26 cellular contexts compared by ENCODE assay signal in the genomic region with DNA sequence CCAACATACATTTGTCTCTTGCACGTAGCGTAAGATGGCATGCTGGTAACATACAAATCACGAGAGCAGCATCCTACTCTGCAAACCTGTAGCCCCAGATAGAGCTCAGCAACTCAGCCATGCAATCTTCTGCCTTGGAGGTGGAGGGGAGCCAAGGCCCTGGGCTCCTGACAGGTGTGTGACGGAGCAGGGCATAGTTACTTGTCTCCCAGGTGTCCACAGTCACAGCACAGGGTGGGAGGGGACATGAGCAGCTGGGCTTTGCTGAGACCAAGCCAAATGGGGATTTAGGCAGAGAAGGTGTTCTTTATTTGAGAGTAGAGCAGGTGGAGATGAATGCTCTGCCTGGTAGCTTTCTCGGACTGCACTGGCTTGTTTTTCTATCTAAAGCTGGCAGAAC.
A peak's percentile ranks its signal among the peaks of the same experiment; 100 is the strongest.
DNase-seq lines count a peak whose midpoint lies in the region; ATAC-seq and TF ChIP-seq lines count a peak whose summit lies in the region.
"Had no signal": no experiment of that assay in that cellular context is flagged by ENCODE, and none has a peak within 500 bp of the region (broad histone marks: within the 10 kb centered on the region; RNA-seq: fewer than 3 reads in every experiment).

No MANE protein-coding gene starts in this region.

- H3K4me1 ChIP-seq in thyroid gland, result no peaks in the 10 kb centered on the region
- no peaks in the 10 kb centered on the region for H3K4me1 ChIP-seq in effector memory CD4-positive, alpha-beta T cell (ENCODE audit: control insufficient read depth, insufficient read depth, low read length, poor library complexity, severe bottlenecking)
- H3K4me1 ChIP-seq: BLaER1 treated with 17β-estradiol and CSF1 and Interleukin-3, amounts not matched to agents 10 nM and 100 nM; testis had no signal

- TF ChIP-seq CTCF in WERI-Rb-1 (IDR thresholded peaks at IDR 0.05; ENCODE audit: low read depth, low read length), result no peak
- TF ChIP-seq CTCF in thyroid gland (IDR thresholded peaks at IDR 0.05), result no peak

- H3K4me3 ChIP-seq in WERI-Rb-1 (ENCODE audit: low read depth, low read length), result no peak overlapping the region
- H3K4me3 ChIP-seq in thyroid gland (replicated peaks in 1 of 3), result no peak overlapping the region
- no peak overlapping the region for H3K4me3 ChIP-seq in effector memory CD4-positive, alpha-beta T cell (ENCODE audit: insufficient read depth, low read depth, low read length, poor library complexity, severe bottlenecking)
- H3K4me3 ChIP-seq: BLaER1 treated with 17β-estradiol and CSF1 and Interleukin-3, amounts not matched to agents 10 nM and 100 nM; GM23248; SJSA1; testis had no signal

- H3K9me3 Mint-ChIP-seq in stimulated activated naive B cell treated with anti-CD40 and anti-IgM and Interleukin-4, amounts not matched to agents 10 μg/mL and 1 μg/mL and 100 μg/mL, for 72 hours, result no peaks in the 10 kb centered on the region
- H3K9me3 Mint-ChIP-seq: activated CD4-positive, alpha-beta T cell treated with anti-CD3 and anti-CD28 coated beads, Interleukin-2, amount 10 ng/mL, durations not matched to agents 7 days and 5 days; activated naive CD8-positive, alpha-beta T cell treated with anti-CD3 and anti-CD28 coated beads, Interleukin-2, amount 10 ng/mL, durations not matched to agents 7 days and 5 days; activated T-helper 2 cell treated with anti-CD3 and anti-CD28 coated beads, Interferon-gamma antibody, Interleukin-2, Interleukin-4, amounts not matched to agents 10 μg/mL and 5 μg/mL and 100 μg/mL, durations not matched to agents 14 hours and 24 hours and 36 hours; endodermal cell; memory B cell; T-helper 1 cell treated with Interleukin-12 subunit alpha and Interleukin-12 subunit beta and Interleukin-4 antibody, amounts not matched to agents 30 μg/mL and 1 μg/mL, for 36 hours had no signal

- intact Hi-C loops in thyroid gland (cut with DNase I), result no loop called here

- 82 to 86% methylated on average over 5 of the region's 5 CpGs for WGBS in thyroid gland, 2 donors

- DNase-seq in NCI-H82 (lab: John Stamatoyannopoulos, UW) (peak; percentile 15), NCI-H82 treated with DMSO at 0.1 percent for 48 hours (lab: John Stamatoyannopoulos, UW; ENCODE audit: unreplicated experiment) (no peak), NCI-H2081 (lab: John Stamatoyannopoulos, UW) (peak; percentile 89 to 95), WERI-Rb-1 (peak; percentile 18), thyroid gland (peak; percentile 54 to 64)
- no peak for DNase-seq in effector memory CD4-positive, alpha-beta T cell
- DNase-seq in stimulated activated naive B cell treated with anti-CD40 and anti-IgM and Interleukin-4, amounts not matched to agents 10 μg/mL and 1 μg/mL and 100 μg/mL, for 72 hours, result no peak
- DNase-seq: ACHN; activated CD4-positive, alpha-beta T cell treated with anti-CD3 and anti-CD28 coated beads, Interleukin-2, amount 10 ng/mL, durations not matched to agents 7 days and 5 days; activated naive CD8-positive, alpha-beta T cell treated with anti-CD3 and anti-CD28 coated beads, Interleukin-2, amount 10 ng/mL, durations not matched to agents 7 days and 5 days; endodermal cell; GF-D8; GM23248; KG1; left cardiac atrium; naive B cell; OCI-M1; right cardiac atrium; stimulated activated CD4-positive, alpha-beta T cell treated with anti-CD3 and anti-CD28 coated beads, Interleukin-15, amount 100 ng/mL, for 24 hours; testis had no signal

- peaks cover 4 to 7% of the 10 kb centered on the region in 2 donors for H3K27me3 Mint-ChIP-seq in stimulated activated naive B cell treated with anti-CD40 and anti-IgM and Interleukin-4, amounts not matched to agents 10 μg/mL and 1 μg/mL and 100 μg/mL, for 72 hours

- H3K4me1 Mint-ChIP-seq in stimulated activated naive B cell treated with anti-CD40 and anti-IgM and Interleukin-4, amounts not matched to agents 10 μg/mL and 1 μg/mL and 100 μg/mL, for 72 hours, result no peaks in the 10 kb centered on the region
- H3K4me1 Mint-ChIP-seq: activated CD4-positive, alpha-beta T cell treated with anti-CD3 and anti-CD28 coated beads, Interleukin-2, amount 10 ng/mL, durations not matched to agents 7 days and 5 days; activated naive CD8-positive, alpha-beta T cell treated with anti-CD3 and anti-CD28 coated beads, Interleukin-2, amount 10 ng/mL, durations not matched to agents 7 days and 5 days; memory B cell; naive B cell had no signal

- no peak for ATAC-seq in GM21576 (IDR thresholded peaks at IDR 0.05; ENCODE audit: unreplicated experiment)
- ATAC-seq in stimulated activated naive B cell treated with anti-CD40 and anti-IgM and Interleukin-4, amounts not matched to agents 10 μg/mL and 1 μg/mL and 100 μg/mL, for 72 hours (replicated peaks), result no peak

- H3K4me3 Mint-ChIP-seq in stimulated activated naive B cell treated with anti-CD40 and anti-IgM and Interleukin-4, amounts not matched to agents 10 μg/mL and 1 μg/mL and 100 μg/mL, for 72 hours, result no peak overlapping the region
- H3K4me3 Mint-ChIP-seq: activated CD4-positive, alpha-beta T cell treated with anti-CD3 and anti-CD28 coated beads, Interleukin-2, amount 10 ng/mL, durations not matched to agents 7 days and 5 days; activated naive CD8-positive, alpha-beta T cell treated with anti-CD3 and anti-CD28 coated beads, Interleukin-2, amount 10 ng/mL, durations not matched to agents 7 days and 5 days; endodermal cell; memory B cell; naive B cell; T-helper 1 cell treated with Interleukin-12 subunit alpha and Interleukin-12 subunit beta and Interleukin-4 antibody, amounts not matched to agents 30 μg/mL and 1 μg/mL, for 36 hours had no signal

- no peaks in the 10 kb centered on the region for H3K9me3 ChIP-seq in WERI-Rb-1 (ENCODE audit: severe bottlenecking)
- H3K9me3 ChIP-seq in thyroid gland, result no peaks in the 10 kb centered on the region
- H3K9me3 ChIP-seq in effector memory CD4-positive, alpha-beta T cell (ENCODE audit: control insufficient read depth, low read length), result no peaks in the 10 kb centered on the region
- H3K9me3 ChIP-seq: SJSA1, testis had no signal

- no peaks in the 10 kb centered on the region for H3K36me3 Mint-ChIP-seq in stimulated activated naive B cell treated with anti-CD40 and anti-IgM and Interleukin-4, amounts not matched to agents 10 μg/mL and 1 μg/mL and 100 μg/mL, for 72 hours
- H3K36me3 Mint-ChIP-seq: activated naive CD8-positive, alpha-beta T cell treated with anti-CD3 and anti-CD28 coated beads, Interleukin-2, amount 10 ng/mL, durations not matched to agents 7 days and 5 days; memory B cell; naive B cell had no signal

- no peak overlapping the region for H3K27ac Mint-ChIP-seq in stimulated activated naive B cell treated with anti-CD40 and anti-IgM and Interleukin-4, amounts not matched to agents 10 μg/mL and 1 μg/mL and 100 μg/mL, for 72 hours
- H3K27ac Mint-ChIP-seq: activated CD4-positive, alpha-beta T cell treated with anti-CD3 and anti-CD28 coated beads, Interleukin-2, amount 10 ng/mL, durations not matched to agents 7 days and 5 days; activated naive CD8-positive, alpha-beta T cell treated with anti-CD3 and anti-CD28 coated beads, Interleukin-2, amount 10 ng/mL, durations not matched to agents 7 days and 5 days; activated T-helper 2 cell treated with anti-CD3 and anti-CD28 coated beads, Interferon-gamma antibody, Interleukin-2, Interleukin-4, amounts not matched to agents 10 μg/mL and 5 μg/mL and 100 μg/mL, durations not matched to agents 14 hours and 24 hours and 36 hours; endodermal cell; memory B cell; naive B cell; T-helper 1 cell treated with Interleukin-12 subunit alpha and Interleukin-12 subunit beta and Interleukin-4 antibody, amounts not matched to agents 30 μg/mL and 1 μg/mL, for 36 hours had no signal

- H3K27ac ChIP-seq in WERI-Rb-1 (no peak overlapping the region), thyroid gland (no peak overlapping the region)
- H3K27ac ChIP-seq in effector memory CD4-positive, alpha-beta T cell (ENCODE audit: insufficient read depth, low read length, poor library complexity, severe bottlenecking), result no peak overlapping the region
- H3K27ac ChIP-seq: BLaER1 treated with 17β-estradiol and CSF1 and Interleukin-3, amounts not matched to agents 10 nM and 100 nM; GM23248; SJSA1; testis had no signal

- H3K27me3 ChIP-seq in WERI-Rb-1 (ENCODE audit: insufficient read depth, low read depth, severe bottlenecking) (no peaks in the 10 kb centered on the region), thyroid gland (no peaks in the 10 kb centered on the region)
- peaks cover under 1% of the 10 kb centered on the region for H3K27me3 ChIP-seq in effector memory CD4-positive, alpha-beta T cell (replicated peaks; ENCODE audit: control insufficient read depth, insufficient read depth, low read length, poor library complexity, severe bottlenecking)
- H3K27me3 ChIP-seq: BLaER1 treated with 17β-estradiol and CSF1 and Interleukin-3, amounts not matched to agents 10 nM and 100 nM; SJSA1; testis had no signal

- TF ChIP-seq POLR2A in thyroid gland (IDR thresholded peaks at IDR 0.05), result no peak

- H3K36me3 ChIP-seq in WERI-Rb-1 (peaks cover under 1% of the 10 kb centered on the region; the same call in 1 of the 2 replicates), thyroid gland (no peaks in the 10 kb centered on the region)
- no peaks in the 10 kb centered on the region for H3K36me3 ChIP-seq in effector memory CD4-positive, alpha-beta T cell (ENCODE audit: control insufficient read depth, insufficient read depth, low read length)
- H3K36me3 ChIP-seq: BLaER1 treated with 17β-estradiol and CSF1 and Interleukin-3, amounts not matched to agents 10 nM and 100 nM had no signal

Comparison
In these comparisons a context has a peak if more than half of its experiments do, and no peak if none do; other contexts are left out.
1. DNase-seq: peak in NCI-H82 (single experiment), NCI-H2081 (2 of 2), WERI-Rb-1 (single experiment) and thyroid gland (2 of 2); none in NCI-H82 treated with DMSO at 0.1 percent for 48 hours (single experiment), effector memory CD4-positive, alpha-beta T cell (0 of 3) and stimulated activated naive B cell treated with anti-CD40 and anti-IgM and Interleukin-4, amounts not matched to agents 10 μg/mL and 1 μg/mL and 100 μg/mL, for 72 hours (single experiment).